In the genomic region with DNA sequence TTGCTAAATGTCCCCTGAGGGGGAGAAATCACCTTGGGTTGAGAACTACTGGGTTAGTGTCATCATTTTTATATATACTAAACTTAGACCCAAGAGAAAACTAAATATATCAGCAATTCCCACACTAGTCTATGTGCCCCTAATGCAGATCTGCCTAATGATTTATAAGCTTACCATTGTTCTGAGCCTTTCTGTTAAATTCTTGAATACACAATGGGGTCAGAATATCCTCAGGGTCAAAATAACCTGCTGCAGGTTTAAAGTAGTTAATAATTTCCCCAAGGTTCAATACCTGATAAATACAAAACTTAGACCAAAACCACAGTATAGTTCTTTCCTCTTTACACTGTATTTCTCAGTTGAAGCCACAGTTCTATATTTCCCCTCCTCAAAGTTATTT, we compare ENCODE assay signal across 1 cellular context.
A peak's percentile ranks its signal among the peaks of the same experiment; 100 is the strongest.
TF ChIP-seq lines count a peak whose summit lies in the region.

No MANE protein-coding gene starts in this region.

TF ChIP-seq in HepG2, 621 proteins besides CTCF, POLR2A, EP300 and RAD21 (continued from another document):
- TF ChIP-seq, protein P1, sequence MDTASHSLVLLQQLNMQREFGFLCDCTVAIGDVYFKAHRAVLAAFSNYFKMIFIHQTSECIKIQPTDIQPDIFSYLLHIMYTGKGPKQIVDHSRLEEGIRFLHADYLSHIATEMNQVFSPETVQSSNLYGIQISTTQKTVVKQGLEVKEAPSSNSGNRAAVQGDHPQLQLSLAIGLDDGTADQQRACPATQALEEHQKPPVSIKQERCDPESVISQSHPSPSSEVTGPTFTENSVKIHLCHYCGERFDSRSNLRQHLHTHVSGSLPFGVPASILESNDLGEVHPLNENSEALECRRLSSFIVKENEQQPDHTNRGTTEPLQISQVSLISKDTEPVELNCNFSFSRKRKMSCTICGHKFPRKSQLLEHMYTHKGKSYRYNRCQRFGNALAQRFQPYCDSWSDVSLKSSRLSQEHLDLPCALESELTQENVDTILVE (CRISPR knock-in tag; IDR thresholded peaks at IDR 0.05) = no peak
- no peak for TF ChIP-seq AGO2 (optimal IDR thresholded peaks at IDR 0.05; ENCODE audit: low read depth, low read length)
- TF ChIP-seq SOX5 (CRISPR knock-in tag; IDR thresholded peaks at IDR 0.05; ENCODE audit: borderline replicate concordance) = peak; percentile 70
- TF ChIP-seq, protein P2, sequence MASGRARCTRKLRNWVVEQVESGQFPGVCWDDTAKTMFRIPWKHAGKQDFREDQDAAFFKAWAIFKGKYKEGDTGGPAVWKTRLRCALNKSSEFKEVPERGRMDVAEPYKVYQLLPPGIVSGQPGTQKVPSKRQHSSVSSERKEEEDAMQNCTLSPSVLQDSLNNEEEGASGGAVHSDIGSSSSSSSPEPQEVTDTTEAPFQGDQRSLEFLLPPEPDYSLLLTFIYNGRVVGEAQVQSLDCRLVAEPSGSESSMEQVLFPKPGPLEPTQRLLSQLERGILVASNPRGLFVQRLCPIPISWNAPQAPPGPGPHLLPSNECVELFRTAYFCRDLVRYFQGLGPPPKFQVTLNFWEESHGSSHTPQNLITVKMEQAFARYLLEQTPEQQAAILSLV (CRISPR knock-in tag; IDR thresholded peaks at IDR 0.05; ENCODE audit: borderline replicate concordance) = no peak
- TF ChIP-seq SCMH1 (CRISPR knock-in tag; IDR thresholded peaks at IDR 0.05; ENCODE audit: borderline replicate concordance) = no peak
- TF ChIP-seq, protein P3, sequence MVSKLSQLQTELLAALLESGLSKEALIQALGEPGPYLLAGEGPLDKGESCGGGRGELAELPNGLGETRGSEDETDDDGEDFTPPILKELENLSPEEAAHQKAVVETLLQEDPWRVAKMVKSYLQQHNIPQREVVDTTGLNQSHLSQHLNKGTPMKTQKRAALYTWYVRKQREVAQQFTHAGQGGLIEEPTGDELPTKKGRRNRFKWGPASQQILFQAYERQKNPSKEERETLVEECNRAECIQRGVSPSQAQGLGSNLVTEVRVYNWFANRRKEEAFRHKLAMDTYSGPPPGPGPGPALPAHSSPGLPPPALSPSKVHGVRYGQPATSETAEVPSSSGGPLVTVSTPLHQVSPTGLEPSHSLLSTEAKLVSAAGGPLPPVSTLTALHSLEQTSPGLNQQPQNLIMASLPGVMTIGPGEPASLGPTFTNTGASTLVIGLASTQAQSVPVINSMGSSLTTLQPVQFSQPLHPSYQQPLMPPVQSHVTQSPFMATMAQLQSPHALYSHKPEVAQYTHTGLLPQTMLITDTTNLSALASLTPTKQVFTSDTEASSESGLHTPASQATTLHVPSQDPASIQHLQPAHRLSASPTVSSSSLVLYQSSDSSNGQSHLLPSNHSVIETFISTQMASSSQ (IDR thresholded peaks at IDR 0.05; ENCODE audit: low read depth) = peak; percentile 25; the same call in 1 of the 2 replicates
- TF ChIP-seq, protein P3 (CRISPR knock-in tag; IDR thresholded peaks at IDR 0.05; ENCODE audit: borderline replicate concordance) = no peak
- TF ChIP-seq NR2F2 (IDR thresholded peaks at IDR 0.05; ENCODE audit: borderline replicate concordance, low read depth) = 0 out of 2 replicates have a peak, but pooled peaks have one; percentile 31
- TF ChIP-seq SOX13 (IDR thresholded peaks at IDR 0.05) = no peak
- peak in 1 of 2 experiments; percentile 80; a peak in 2 of 4 replicates for TF ChIP-seq SOX13 (CRISPR knock-in tag; conservative IDR thresholded peaks at IDR 0.05 in 1 of 2, IDR thresholded peaks at IDR 0.05 in 1 of 2)
- peak; percentile 47; the same call in 1 of the 2 replicates for TF ChIP-seq NR2F6 (IDR thresholded peaks at IDR 0.05)
- 0 out of 2 replicates have a peak, but pooled peaks have one; percentile 12 for TF ChIP-seq NR2F6 (CRISPR knock-in tag; IDR thresholded peaks at IDR 0.05)
